Comparison of ENCODE assay signal across 9 cellular contexts in the genomic region with DNA sequence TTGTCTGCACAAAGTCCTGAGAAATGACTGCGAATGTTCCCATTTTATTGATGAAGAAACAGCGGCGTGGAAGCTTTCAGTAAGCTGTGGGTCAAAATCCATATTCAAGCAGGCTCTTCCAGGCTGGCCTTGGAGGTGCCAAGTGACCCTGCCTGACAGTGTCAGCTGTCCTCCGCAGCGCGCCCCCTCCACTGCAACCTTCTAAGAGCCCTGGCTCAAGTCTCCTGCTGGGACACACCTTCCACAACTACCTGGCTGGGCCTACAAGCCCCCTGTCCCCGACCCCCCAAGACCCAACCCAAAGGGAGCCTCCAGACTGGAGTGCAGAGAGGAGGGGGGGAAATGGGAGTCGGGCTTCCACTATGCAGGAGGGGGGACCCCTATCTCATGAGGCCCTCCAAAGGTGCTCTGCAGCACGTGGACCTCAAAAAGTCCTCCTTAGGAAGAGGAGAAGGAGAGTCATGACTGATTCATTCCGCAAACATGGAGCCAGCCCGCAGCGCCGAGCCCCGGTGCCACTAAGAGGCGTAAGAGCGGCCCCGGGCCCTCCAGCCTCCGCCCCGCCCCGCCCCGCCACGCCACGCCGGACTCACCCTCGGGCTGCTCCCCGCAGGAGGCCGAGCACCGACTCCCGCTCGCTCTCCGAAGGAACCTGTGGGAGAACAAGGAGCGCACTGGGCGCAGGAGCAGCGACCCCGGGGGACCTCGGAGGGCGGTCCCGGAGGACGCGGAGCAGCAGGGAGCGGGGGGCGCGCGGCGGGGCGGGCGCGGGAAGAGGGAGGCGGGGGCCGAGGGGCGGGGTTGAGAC.
DNase-seq lines count a peak whose midpoint lies in the region; ATAC-seq and TF ChIP-seq lines count a peak whose summit lies in the region.
"Had no signal": no experiment of that assay in that cellular context is flagged by ENCODE, and none has a peak within 500 bp of the region (broad histone marks: within the 10 kb centered on the region; RNA-seq: fewer than 3 reads in every experiment).

No MANE protein-coding gene starts in this region.

- ATAC-seq in GM21447 (IDR thresholded peaks at IDR 0.05; ENCODE audit: unreplicated experiment) = no peak

- no peak for TF ChIP-seq CTCF in cardiac fibroblast (IDR thresholded peaks at IDR 0.05; ENCODE audit: low read depth, low read length)

- DNase-seq in activated T-cell treated with anti-CD3 and anti-CD28 coated beads for 48 hours (ENCODE audit: low read depth) (peak; percentile 12), activated T-cell treated with anti-CD3 and anti-CD28 coated beads for 4 hours (no peak), RKO (ENCODE audit: low spot score) (peak; percentile 86), cardiac fibroblast (ENCODE audit: low read depth in 2 of 2) (peak; percentile 55 to 74), kidney tubule cell (ENCODE audit: low spot score) (peak; percentile 79), SKM-1 (lab: John Stamatoyannopoulos, UW; ENCODE audit: unreplicated experiment) (no peak)
- DNase-seq in stimulated activated CD4-positive, alpha-beta T cell treated with anti-CD3 and anti-CD28 coated beads, Interleukin-4, amount 100 ng/mL, for 1 hour = peak; percentile 17

- peak overlapping the region; percentile 50 to 68 for H3K4me3 ChIP-seq in cardiac fibroblast (replicated peaks in 1 of 2; ENCODE audit: low read depth in 2 of 2, low read length in 2 of 2)
- H3K4me3 ChIP-seq: GM12878 had no signal

Comparison
In these comparisons a context has a peak if more than half of its experiments do, and no peak if none do; other contexts are left out.
1. DNase-seq: peak in activated T-cell treated with anti-CD3 and anti-CD28 coated beads for 48 hours (single experiment), RKO (single experiment), cardiac fibroblast (2 of 2), kidney tubule cell (single experiment) and stimulated activated CD4-positive, alpha-beta T cell treated with anti-CD3 and anti-CD28 coated beads, Interleukin-4, amount 100 ng/mL, for 1 hour (single experiment); none in activated T-cell treated with anti-CD3 and anti-CD28 coated beads for 4 hours (single experiment) and SKM-1 (single experiment).